Comparison of ENCODE assay signal across 20 cellular contexts in the genomic region with DNA sequence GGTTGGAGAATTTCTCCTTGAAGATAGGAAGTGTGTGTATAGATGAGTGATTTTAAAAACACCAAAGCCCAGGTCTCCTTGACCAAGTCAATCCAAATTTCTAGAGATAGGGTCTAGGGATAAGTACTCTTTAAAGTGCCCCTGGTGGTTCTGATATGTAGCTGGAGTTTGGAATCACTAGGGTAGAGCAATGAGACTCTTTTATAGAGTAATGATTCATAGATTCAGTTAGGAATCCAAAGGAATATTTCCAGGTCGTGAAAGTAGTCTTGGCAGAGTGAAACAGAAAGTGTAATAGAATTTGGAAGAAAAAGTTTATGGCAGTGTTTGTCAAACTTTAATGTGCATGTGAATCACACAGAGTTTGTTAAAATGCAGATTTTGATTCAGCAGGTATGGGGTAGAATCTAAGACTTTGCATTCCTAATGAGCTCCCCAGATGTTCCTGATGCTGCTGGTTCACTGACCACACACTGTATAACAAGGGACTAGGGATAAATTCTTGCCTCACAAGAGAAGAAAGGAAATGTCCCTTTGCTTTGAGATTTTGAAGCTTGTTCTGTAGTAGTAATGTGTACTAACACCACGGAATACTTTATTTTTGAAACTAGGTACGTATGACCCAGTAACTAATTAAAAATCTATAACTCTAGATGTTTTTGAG. TPM values are rescaled to one million over a fixed set of nuclear protein-coding genes. Genes with fewer than 3 reads are reported as not detected.
DNase-seq lines count a peak whose midpoint lies in the region; ATAC-seq and TF ChIP-seq lines count a peak whose summit lies in the region.
"Had no signal": no experiment of that assay in that cellular context is flagged by ENCODE, and none has a peak within 500 bp of the region (broad histone marks: within the 10 kb centered on the region; RNA-seq: fewer than 3 reads in every experiment).

No MANE protein-coding gene starts in this region.

- H3K27me3 Mint-ChIP-seq in effector memory CD8-positive, alpha-beta T cell: peaks cover 0 to 10% of the 10 kb centered on the region in 2 donors

- intact Hi-C loops in mammary epithelial cell (cut with micrococcal nuclease): no loop called here

- H3K36me3 Mint-ChIP-seq in effector memory CD8-positive, alpha-beta T cell (ENCODE audit: insufficient read depth): no peaks in the 10 kb centered on the region
- H3K36me3 Mint-ChIP-seq: CD8-positive, alpha-beta T cell had no signal

- no peak for ATAC-seq in effector memory CD8-positive, alpha-beta T cell (replicated peaks)
- ATAC-seq: CD8-positive, alpha-beta T cell had no signal

- 93% methylated on average over 3 of the region's 3 CpGs for WGBS in mammary epithelial cell (ENCODE audit: low coverage, missing lambda C conversion rate)

- H3K4me3 ChIP-seq in epithelial cell of proximal tubule (ENCODE audit: low read depth, low read length) (no peak overlapping the region), mammary epithelial cell (replicated peaks in 1 of 3; ENCODE audit: insufficient read depth in 1 of 3, low read depth in 2 of 3, low read length in 3 of 3) (no peak overlapping the region)
- H3K4me3 ChIP-seq: MG63 had no signal

- H3K27ac Mint-ChIP-seq in effector memory CD8-positive, alpha-beta T cell: no peak overlapping the region
- H3K27ac Mint-ChIP-seq: CD8-positive, alpha-beta T cell had no signal

- no peaks in the 10 kb centered on the region for H3K79me2 ChIP-seq in mammary epithelial cell (ENCODE audit: insufficient read depth, low read length)

- no peak overlapping the region for H3K9ac ChIP-seq in mammary epithelial cell (ENCODE audit: insufficient read depth, low read length)

- TF ChIP-seq CTCF in epithelial cell of proximal tubule (conservative IDR thresholded peaks at IDR 0.05; ENCODE audit: low read depth, low read length) (peak; percentile 28), mammary epithelial cell (conservative IDR thresholded peaks at IDR 0.05 in 1 of 2, IDR thresholded peaks at IDR 0.05 in 1 of 2; ENCODE audit: extremely low read depth in 1 of 2, insufficient read depth in 1 of 2, low read depth in 1 of 2, low read length in 2 of 2) (no peak)

- CTCF ChIA-PET in mammary epithelial cell (lab: Charles Lee; ENCODE audit: low non-redundant PET): no interaction called here

- no TSS peak for BruUV-seq in mammary epithelial cell (replicated peaks; lab: Mats Ljungman, UMichigan)

- H3K4me2 ChIP-seq in mammary epithelial cell (ENCODE audit: insufficient read depth, low read depth, low read length): no peak overlapping the region

- H2AFZ ChIP-seq in mammary epithelial cell (ENCODE audit: low read depth, low read length): no peak overlapping the region

- no peak overlapping the region for H3K4me3 Mint-ChIP-seq in effector memory CD8-positive, alpha-beta T cell
- H3K4me3 Mint-ChIP-seq: CD8-positive, alpha-beta T cell had no signal

- no peaks in the 10 kb centered on the region for H3K9me3 ChIP-seq in mammary epithelial cell (replicated peaks; ENCODE audit: insufficient read depth, low read length)
- H3K9me3 ChIP-seq: BE2C, MG63 had no signal

- DNase-seq in HT-29 (ENCODE audit: low spot score): peak; percentile 28
- DNase-seq in epithelial cell of proximal tubule (ENCODE audit: low read depth): peak; percentile 73
- peak; percentile 61 for DNase-seq in kidney tubule cell (ENCODE audit: low spot score)
- peak; percentile 13 for DNase-seq in stromal cell of bone marrow (ENCODE audit: low read depth)
- no peak for DNase-seq in NCI-H1105 (lab: John Stamatoyannopoulos, UW)
- DNase-seq in effector memory CD8-positive, alpha-beta T cell: no peak
- no peak for DNase-seq in mammary epithelial cell
- DNase-seq in hypothalamus (lab: John Stamatoyannopoulos, UW): no peak
- DNase-seq: BE2C; CD8-positive, alpha-beta T cell; IMR-90; Karpas-422; MG63; NCI-H1092 treated with DMSO at 0.1 percent for 48 hours; NCI-H1694 treated with DMSO at 0.1 percent for 48 hours; NCI-H2107; NCI-H2227 treated with DMSO at 0.1 percent for 48 hours; NCI-H524 treated with DMSO at 0.1 percent for 48 hours; SHP77 had no signal

- no peaks in the 10 kb centered on the region for H3K36me3 ChIP-seq in mammary epithelial cell (ENCODE audit: insufficient read depth, low read length)
- H3K36me3 ChIP-seq: BE2C, MG63 had no signal

- dilution Hi-C loops in mammary epithelial cell (cut with HindIII; ENCODE audit: low sequenced_read_pairs): no loop called here

- H3K4me1 Mint-ChIP-seq in effector memory CD8-positive, alpha-beta T cell (ENCODE audit: low read depth in 2 of 2): no peaks in the 10 kb centered on the region

- H3K4me1 ChIP-seq in mammary epithelial cell (ENCODE audit: insufficient read depth, low read length): no peaks in the 10 kb centered on the region
- H3K4me1 ChIP-seq: BE2C had no signal

- H3K27me3 ChIP-seq in mammary epithelial cell (ENCODE audit: insufficient read depth, low read length): no peaks in the 10 kb centered on the region
- H3K27me3 ChIP-seq: BE2C, MG63 had no signal

- H3K27ac ChIP-seq in mammary epithelial cell (ENCODE audit: insufficient read depth, low read depth, low read length): no peak overlapping the region

- H3K9me3 Mint-ChIP-seq in effector memory CD8-positive, alpha-beta T cell: no peaks in the 10 kb centered on the region
- H3K9me3 Mint-ChIP-seq: CD8-positive, alpha-beta T cell had no signal

- in situ Hi-C loops in mammary epithelial cell (cut with MboI; ENCODE audit: low sequenced_read_pairs in 2 of 2): no loop called here

- no peaks in the 10 kb centered on the region for H4K20me1 ChIP-seq in mammary epithelial cell (ENCODE audit: insufficient read depth, low read length)

RNA-seq across cellular contexts. Expression of a gene that starts 1.8 kb away (rescaled TPM):
- total RNA-seq in HT-29 (2014; rRNA removed; shearing (Covaris generic)): not detected in 2 replicates
- total RNA-seq in epithelial cell of proximal tubule (not detected in 2 replicates), mammary epithelial cell (not detected)
- not detected for polyA plus RNA-seq in mammary epithelial cell
- not detected for polyA minus RNA-seq in mammary epithelial cell
- total RNA-seq: CD8-positive, alpha-beta T cell; IMR-90 had no signal
- polyA plus RNA-seq: AG04450, IMR-90 had no signal

Comparison
In these comparisons a context has a peak if more than half of its experiments do, and no peak if none do; other contexts are left out.
1. DNase-seq: peak in HT-29 (single experiment), epithelial cell of proximal tubule (single experiment), kidney tubule cell (single experiment) and stromal cell of bone marrow (single experiment); none in NCI-H1105 (single experiment), effector memory CD8-positive, alpha-beta T cell (0 of 3), mammary epithelial cell (single experiment) and hypothalamus (0 of 51).